Comparison of ENCODE assay signal across 33 cellular contexts in genomic region chr7:154623399-154623798, GRCh38.
"Had no signal": no experiment of that assay in that cellular context is flagged by ENCODE, and none has a peak within 500 bp of the region (broad histone marks: within the 10 kb centered on the region; RNA-seq: fewer than 3 reads in every experiment).

No MANE protein-coding gene starts in this region.

- FAIRE-seq: bronchial epithelial cell, TTC549 had no signal

- ATAC-seq: activated CD4-positive, alpha-beta T cell treated with anti-CD3 and anti-CD28 coated beads for 36 hours; activated CD4-positive, CD25-positive, alpha-beta regulatory T cell treated with anti-CD3 and anti-CD28 coated beads, Interleukin-2, amount 50 U/mL, for 24 hours; activated CD8-positive, alpha-beta memory T cell treated with anti-CD3 and anti-CD28 coated beads, Interleukin-2, amount 10 ng/mL, durations not matched to agents 7 days and 5 days; activated CD8-positive, alpha-beta T cell treated with anti-CD3 and anti-CD28 coated beads, Interleukin-2, amount 10 ng/mL, durations not matched to agents 7 days and 5 days; activated naive CD8-positive, alpha-beta T cell treated with anti-CD3 and anti-CD28 coated beads, Interleukin-2, amount 50 U/mL, for 24 hours; WTC11 had no signal

- H3K27me3 ChIP-seq: ascending aorta, cardiac muscle cell had no signal

- H3K36me3 ChIP-seq: ascending aorta, cardiac muscle cell, WERI-Rb-1 had no signal

- H3K4me3 ChIP-seq: ascending aorta, cardiac muscle cell had no signal

- H3K9me3 ChIP-seq: ascending aorta had no signal

- H3K27ac ChIP-seq: ascending aorta, cardiac muscle cell, WERI-Rb-1 had no signal

- DNase-seq: activated CD4-positive, alpha-beta memory T cell treated with anti-CD3 and anti-CD28 coated beads, Interleukin-2, amount 10 ng/mL, durations not matched to agents 7 days and 5 days; activated CD4-positive, alpha-beta T cell treated with anti-CD3 and anti-CD28 coated beads for 1 hour; activated CD4-positive, alpha-beta T cell treated with anti-CD3 and anti-CD28 coated beads for 36 hours; activated CD4-positive, alpha-beta T cell treated with anti-CD3 and anti-CD28 coated beads for 48 hours; activated CD4-positive, alpha-beta T cell treated with anti-CD3 and anti-CD28 coated beads, Interleukin-2, amount 10 ng/mL, durations not matched to agents 7 days and 5 days; activated CD4-positive, alpha-beta T cell treated with anti-CD3 and anti-CD28 coated beads, Interleukin-2, amount 50 U/mL, for 48 hours; activated CD4-positive, CD25-positive, alpha-beta regulatory T cell; activated CD8-positive, alpha-beta memory T cell treated with anti-CD3 and anti-CD28 coated beads for 24 hours; activated CD8-positive, alpha-beta memory T cell treated with anti-CD3 and anti-CD28 coated beads, Interleukin-2, amount 10 ng/mL, durations not matched to agents 7 days and 5 days; activated CD8-positive, alpha-beta memory T cell treated with anti-CD3 and anti-CD28 coated beads, Interleukin-2, amount 50 U/mL, for 48 hours; activated CD8-positive, alpha-beta T cell treated with anti-CD3 and anti-CD28 coated beads, Interleukin-2, amount 10 ng/mL, durations not matched to agents 7 days and 5 days; activated effector memory CD4-positive, alpha-beta T cell treated with Interleukin-2 at 50 U/mL for 16 hours; activated gamma-delta T cell; activated naive CD4-positive, alpha-beta T cell treated with anti-CD3 and anti-CD28 coated beads, Interleukin-2, amount 10 ng/mL, durations not matched to agents 7 days and 5 days; activated naive CD4-positive, alpha-beta T cell treated with Interleukin-2 at 50 U/mL for 16 hours; activated naive CD8-positive, alpha-beta T cell treated with anti-CD3 and anti-CD28 coated beads, Interleukin-2, amount 10 ng/mL, durations not matched to agents 7 days and 5 days; activated naive CD8-positive, alpha-beta T cell treated with anti-CD3 and anti-CD28 coated beads, Interleukin-2, amount 50 U/mL, for 24 hours; activated T-cell treated with anti-CD3 and anti-CD28 coated beads, Interleukin-2, amount 50 U/mL, for 24 hours; activated T-cell treated with anti-CD3 and anti-CD28 coated beads, Interleukin-2, amount 50 U/mL, for 48 hours; amygdala; anterior cingulate cortex; caudate nucleus; cerebellar nuclear complex; T-helper 1 cell; T-helper 2 cell; T-helper 9 cell; WERI-Rb-1 had no signal

- H3K4me1 ChIP-seq: ascending aorta had no signal
